Comparison of ENCODE assay signal across 8 cellular contexts in genomic region chrX:69615779-69616519, GRCh38. TPM values are rescaled to one million over a fixed set of nuclear protein-coding genes. Genes with fewer than 3 reads are reported as not detected.
A peak's percentile ranks its signal among the peaks of the same experiment; 100 is the strongest.
DNase-seq lines count a peak whose midpoint lies in the region; ATAC-seq and TF ChIP-seq lines count a peak whose summit lies in the region.

Gene EDA, plus strand, starts transcription at chrX:69616113.

- no peak for TF ChIP-seq CTCF in activated B cell treated with CpG ODN at 0.5 μM for 24 hours (IDR thresholded peaks at IDR 0.05)
- TF ChIP-seq CTCF in cardiac fibroblast (IDR thresholded peaks at IDR 0.05; ENCODE audit: low read depth, low read length), result no peak

- no peaks in the 10 kb centered on the region for H3K9me3 Mint-ChIP-seq in activated B cell treated with CpG ODN at 0.5 μM for 24 hours

- H3K4me3 ChIP-seq in cardiac fibroblast (replicated peaks in 1 of 2; ENCODE audit: low read depth in 2 of 2, low read length in 2 of 2), result peak within 1 kb of the TSS; percentile 54 to 64
- H3K4me3 ChIP-seq in skeletal muscle cell (ENCODE audit: low read depth, low read length), result peak within 1 kb of the TSS; percentile 51

- H3K27ac Mint-ChIP-seq in activated B cell treated with CpG ODN at 0.5 μM for 24 hours, result no peak within 1 kb of the TSS

- peak within 1 kb of the TSS; percentile 77 for H3K4me3 Mint-ChIP-seq in activated B cell treated with CpG ODN at 0.5 μM for 24 hours

- H3K27me3 Mint-ChIP-seq in activated B cell treated with CpG ODN at 0.5 μM for 24 hours, result peaks cover 12% of the 10 kb centered on the region

- peak; percentile 76 for DNase-seq in CD1c-positive myeloid dendritic cell (ENCODE audit: extremely low spot score)
- DNase-seq in NCI-H1048 (lab: John Stamatoyannopoulos, UW), result peak; percentile 73
- DNase-seq in activated B cell treated with CpG ODN at 0.5 μM for 24 hours, result peak; percentile 15
- peak; percentile 71 to 91 for DNase-seq in cardiac fibroblast (ENCODE audit: low read depth in 2 of 2)
- DNase-seq in iPS-NIHi11 (ENCODE audit: low spot score), result peak; percentile 82
- peak; percentile 36 for DNase-seq in skeletal muscle cell (ENCODE audit: low read depth)
- DNase-seq in NCI-H128 (lab: John Stamatoyannopoulos, UW; ENCODE audit: unreplicated experiment), result no peak

- ATAC-seq in GM21528 (IDR thresholded peaks at IDR 0.05; ENCODE audit: low FRiP score, unreplicated experiment) (peak; percentile 68), activated B cell treated with CpG ODN at 0.5 μM for 24 hours (ENCODE audit: low read depth) (peak; percentile 97)

- H3K4me1 Mint-ChIP-seq in activated B cell treated with CpG ODN at 0.5 μM for 24 hours, result peaks cover 9% of the 10 kb centered on the region

- POLR2A ChIA-PET in activated B cell treated with CpG ODN at 0.5 μM for 24 hours (lab: Charles Lee), result no interaction called here

- CTCF ChIA-PET in activated B cell treated with CpG ODN at 0.5 μM for 24 hours (lab: Charles Lee), result no interaction called here

- no peaks in the 10 kb centered on the region for H3K36me3 Mint-ChIP-seq in activated B cell treated with CpG ODN at 0.5 μM for 24 hours (ENCODE audit: low read depth)

- intact Hi-C loops in activated B cell treated with CpG ODN at 0.5 μM for 24 hours (cut with micrococcal nuclease), result no loop called here

RNA-seq across cellular contexts. Expression of gene EDA, which starts in this region (rescaled TPM):
- total RNA-seq in activated B cell treated with CpG ODN at 0.5 μM for 24 hours, result not detected in 2 replicates

Comparison
In these comparisons a context has a peak if more than half of its experiments do, and no peak if none do; other contexts are left out.
1. Peak in DNase-seq and ATAC-seq in activated B cell treated with CpG ODN at 0.5 μM for 24 hours; RNA of the gene not detected or under 1 TPM.